ENCODE assay signal across 13 cellular contexts in genomic region chr3:37707428-37708372, GRCh38.
"Had no signal": no experiment of that assay in that cellular context is flagged by ENCODE, and none has a peak within 500 bp of the region (broad histone marks: within the 10 kb centered on the region; RNA-seq: fewer than 3 reads in every experiment).

No MANE protein-coding gene starts in this region.

- H3K36me3 ChIP-seq: breast epithelium had no signal

- H3K27ac ChIP-seq: breast epithelium, coronary artery, esophagus muscularis mucosa, heart right ventricle had no signal

- H3K4me3 ChIP-seq: breast epithelium, coronary artery, esophagus muscularis mucosa, heart right ventricle, lung had no signal

- H3K27me3 ChIP-seq: breast epithelium, esophagus muscularis mucosa, heart right ventricle had no signal

- H3K9me3 ChIP-seq: breast epithelium, esophagus muscularis mucosa, heart right ventricle had no signal

- ATAC-seq: heart right ventricle; left colon; naive thymus-derived CD4-positive, alpha-beta T cell had no signal

- H3K4me1 ChIP-seq: breast epithelium had no signal

- DNase-seq: activated naive CD4-positive, alpha-beta T cell treated with Interleukin-2 at 50 U/mL for 16 hours; activated naive CD8-positive, alpha-beta T cell treated with anti-CD3 and anti-CD28 coated beads for 36 hours; activated T-cell treated with anti-CD3 and anti-CD28 coated beads, Interleukin-2, amount 50 U/mL, for 48 hours; heart right ventricle; left colon; naive thymus-derived CD4-positive, alpha-beta T cell; retina; stimulated activated CD4-positive, alpha-beta T cell treated with anti-CD3 and anti-CD28 coated beads, Interleukin-2, amount 100 ng/mL, for 48 hours; stimulated activated naive CD4-positive, alpha-beta T cell treated with Interleukin-2 at 50 U/mL for 16 hours had no signal
